ENCODE assay signal across 21 cellular contexts in the genomic region with DNA sequence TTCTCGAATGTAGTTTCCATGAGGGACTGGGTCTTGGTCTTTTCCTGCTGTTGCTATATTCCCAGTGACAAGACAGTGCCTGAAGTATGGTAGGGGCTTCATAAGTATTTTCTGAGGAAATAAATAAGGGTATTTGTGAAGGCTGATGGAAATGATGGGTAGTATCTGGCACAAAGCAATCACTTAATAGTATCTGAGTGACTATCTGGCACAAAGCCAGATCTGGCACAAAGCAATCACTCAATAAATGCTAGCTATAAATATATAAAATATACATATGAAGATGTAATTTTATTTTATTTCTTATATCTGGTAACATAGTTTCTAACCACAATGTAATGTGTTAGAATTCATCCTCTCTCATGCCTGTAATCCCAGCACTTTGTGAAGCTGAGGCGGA. TPM values are rescaled to one million over a fixed set of nuclear protein-coding genes. Genes with fewer than 3 reads are reported as not detected.
DNase-seq lines count a peak whose midpoint lies in the region; ATAC-seq and TF ChIP-seq lines count a peak whose summit lies in the region.
"Had no signal": no experiment of that assay in that cellular context is flagged by ENCODE, and none has a peak within 500 bp of the region (broad histone marks: within the 10 kb centered on the region; RNA-seq: fewer than 3 reads in every experiment).

No MANE protein-coding gene starts in this region.

- intact Hi-C loops in CD14-positive monocyte (cut with micrococcal nuclease) (loop anchor here in 1 of 2 donors (5.0 kb wide), 1 partner anchor 52 kb away; no protein-coding TSS in a partner anchor), esophagus muscularis mucosa (cut with DNase I) (no loop called here)

- TF ChIP-seq EP300 in esophagus muscularis mucosa (IDR thresholded peaks at IDR 0.05) (no peak), upper lobe of left lung (IDR thresholded peaks at IDR 0.05) (no peak)

- DNase-seq in CD14-positive monocyte (ENCODE audit: low spot score) = no peak
- peak; percentile 53 for DNase-seq in esophagus muscularis mucosa (ENCODE audit: extremely low spot score)
- DNase-seq in upper lobe of left lung = no peak
- no peak for DNase-seq in cerebellum (ENCODE audit: low spot score)
- DNase-seq in activated naive CD4-positive, alpha-beta T cell treated with Interleukin-2 at 50 U/mL for 16 hours = no peak
- no peak for DNase-seq in stimulated activated CD8-positive, alpha-beta memory T cell treated with anti-CD3 and anti-CD28 coated beads, Interleukin-4, amount 100 ng/mL, for 48 hours
- DNase-seq: 8988T; ACHN; BE2C; C1 segment of cervical spinal cord; Caco-2; CD4-positive, CD25-positive, alpha-beta regulatory T cell; CD8-positive, alpha-beta T cell; DMS 273 treated with DMSO at 0.1 percent for 48 hours; DMS79 treated with DMSO at 0.1 percent for 48 hours; GOT3; HFFc6 had no signal

- 72 to 80% (median 78%) methylated on average over 2 of the region's 2 CpGs for WGBS in adipose tissue, 3 donors
- 87% methylated on average over 2 of the region's 2 CpGs for WGBS in esophagus muscularis mucosa
- WGBS in upper lobe of left lung, 2 donors = 79 to 80% methylated on average over 2 of the region's 2 CpGs

- peaks cover 35% of the 10 kb centered on the region for H3K4me1 Mint-ChIP-seq in CD14-positive monocyte
- H3K4me1 Mint-ChIP-seq: CD4-positive, CD25-positive, alpha-beta regulatory T cell had no signal

- H3K9me3 ChIP-seq in esophagus muscularis mucosa (no peaks in the 10 kb centered on the region), upper lobe of left lung (no peaks in the 10 kb centered on the region)
- H3K9me3 ChIP-seq: A549, BE2C, Caco-2, HAP-1 had no signal

- ATAC-seq in upper lobe of left lung (ENCODE audit: low FRiP score in 2 of 2) = no peak
- ATAC-seq: A549; CD8-positive, alpha-beta T cell had no signal

- H3K4me1 ChIP-seq in esophagus muscularis mucosa (no peaks in the 10 kb centered on the region), upper lobe of left lung (no peaks in the 10 kb centered on the region)
- H3K4me1 ChIP-seq: A549, BE2C, Caco-2 had no signal

- peaks cover 0 to 3% of the 10 kb centered on the region in 2 donors for H3K36me3 Mint-ChIP-seq in CD14-positive monocyte
- H3K36me3 Mint-ChIP-seq: CD4-positive, CD25-positive, alpha-beta regulatory T cell; CD8-positive, alpha-beta T cell had no signal

- H3K4me3 Mint-ChIP-seq in CD14-positive monocyte = no peak overlapping the region
- H3K4me3 Mint-ChIP-seq: CD4-positive, CD25-positive, alpha-beta regulatory T cell; CD8-positive, alpha-beta T cell; HFFc6 had no signal

- H3K27me3 ChIP-seq in esophagus muscularis mucosa = peaks cover 0 to 19% (median 0%) of the 10 kb centered on the region in 4 donors
- no peaks in the 10 kb centered on the region for H3K27me3 ChIP-seq in upper lobe of left lung
- H3K27me3 ChIP-seq: BE2C had no signal

- peak overlapping the region; percentile 52 for H3K27ac ChIP-seq in adipose tissue (ENCODE audit: low read depth, low read length)
- no peak overlapping the region for H3K27ac ChIP-seq in esophagus muscularis mucosa (replicated peaks in 1 of 4)
- H3K27ac ChIP-seq in upper lobe of left lung = peak overlapping the region in 3 of 4 donors; percentile 33 to 57 (median 36)
- H3K27ac ChIP-seq: A549 had no signal

- peaks cover 0 to 7% (median 0%) of the 10 kb centered on the region in 7 donors for H3K9me3 Mint-ChIP-seq in CD14-positive monocyte
- H3K9me3 Mint-ChIP-seq: CD4-positive, CD25-positive, alpha-beta regulatory T cell; CD8-positive, alpha-beta T cell; HFFc6 had no signal

- H3K4me3 ChIP-seq in esophagus muscularis mucosa = no peak overlapping the region
- no peak overlapping the region for H3K4me3 ChIP-seq in upper lobe of left lung
- H3K4me3 ChIP-seq: A549, HAP-1 had no signal

- H3K27ac Mint-ChIP-seq in CD14-positive monocyte = peak overlapping the region; percentile 81 to 96 (median 87)
- H3K27ac Mint-ChIP-seq: CD4-positive, CD25-positive, alpha-beta regulatory T cell; CD8-positive, alpha-beta T cell; HFFc6 had no signal

- H3K36me3 ChIP-seq in esophagus muscularis mucosa = no peaks in the 10 kb centered on the region
- no peaks in the 10 kb centered on the region for H3K36me3 ChIP-seq in upper lobe of left lung
- H3K36me3 ChIP-seq: BE2C, HAP-1 had no signal

- TF ChIP-seq CTCF in CD14-positive monocyte (IDR thresholded peaks at IDR 0.05) = no peak
- TF ChIP-seq CTCF in esophagus muscularis mucosa (IDR thresholded peaks at IDR 0.05) = no peak
- TF ChIP-seq CTCF in upper lobe of left lung (IDR thresholded peaks at IDR 0.05) = no peak

- peaks cover 0 to 1% (median 0%) of the 10 kb centered on the region in 3 donors for H3K27me3 Mint-ChIP-seq in CD14-positive monocyte (ENCODE audit: low read depth in 3 of 3)

- TF ChIP-seq POLR2A in esophagus muscularis mucosa (IDR thresholded peaks at IDR 0.05; ENCODE audit: low read depth) = no peak
- no peak for TF ChIP-seq POLR2A in upper lobe of left lung (IDR thresholded peaks at IDR 0.05)

RNA-seq across cellular contexts. Expression of a gene that starts 20.7 kb away (rescaled TPM):
- polyA plus RNA-seq in CD14-positive monocyte (10 to 100 TPM; 25.4 to 81.7 TPM), adipose tissue (10 to 100 TPM in 2 of 3 donors, under 1 TPM in 1; 0.23 to 19.0 (median 14.8) TPM)
- total RNA-seq in esophagus muscularis mucosa (1 to 10 TPM in 1 of 4 donors, under 1 TPM in 2, not detected in 1; 0.29 to 2.0 (median 0.71) TPM), upper lobe of left lung (10 to 100 TPM in 1 of 6 donors, 1 to 10 TPM in 4, not detected in 1; 2.3 to 10.7 (median 3.3) TPM), cerebellum (0.64 TPM)
- total RNA-seq: Caco-2, G401, HFFc6 had no signal
- polyA plus RNA-seq: A549 had no signal

RNA-seq across cellular contexts. Expression of a gene that starts 52.0 kb away (rescaled TPM):
- 10 to 100 TPM in 1 of 2 donors, 1 to 10 TPM in 1; 6.6 to 19.6 TPM for polyA plus RNA-seq in CD14-positive monocyte
- polyA plus RNA-seq in adipose tissue = 1 to 10 TPM in 2 of 3 donors, under 1 TPM in 1; 0.95 to 3.9 (median 3.5) TPM
- total RNA-seq in esophagus muscularis mucosa = 1 to 10 TPM; 2.2 to 4.3 (median 2.5) TPM
- total RNA-seq in upper lobe of left lung = 1 to 10 TPM in 3 of 6 donors, under 1 TPM in 2, not detected in 1; 0.39 to 4.4 (median 1.3) TPM
- 15.7 TPM for total RNA-seq in cerebellum
- total RNA-seq: HFFc6 had no signal

Comparison
In these comparisons a context has a peak if more than half of its experiments do, and no peak if none do; other contexts are left out.
1. H3K27ac ChIP-seq: peak in adipose tissue (single experiment) and upper lobe of left lung (3 of 4); none in esophagus muscularis mucosa (0 of 4).